In the genomic region with DNA sequence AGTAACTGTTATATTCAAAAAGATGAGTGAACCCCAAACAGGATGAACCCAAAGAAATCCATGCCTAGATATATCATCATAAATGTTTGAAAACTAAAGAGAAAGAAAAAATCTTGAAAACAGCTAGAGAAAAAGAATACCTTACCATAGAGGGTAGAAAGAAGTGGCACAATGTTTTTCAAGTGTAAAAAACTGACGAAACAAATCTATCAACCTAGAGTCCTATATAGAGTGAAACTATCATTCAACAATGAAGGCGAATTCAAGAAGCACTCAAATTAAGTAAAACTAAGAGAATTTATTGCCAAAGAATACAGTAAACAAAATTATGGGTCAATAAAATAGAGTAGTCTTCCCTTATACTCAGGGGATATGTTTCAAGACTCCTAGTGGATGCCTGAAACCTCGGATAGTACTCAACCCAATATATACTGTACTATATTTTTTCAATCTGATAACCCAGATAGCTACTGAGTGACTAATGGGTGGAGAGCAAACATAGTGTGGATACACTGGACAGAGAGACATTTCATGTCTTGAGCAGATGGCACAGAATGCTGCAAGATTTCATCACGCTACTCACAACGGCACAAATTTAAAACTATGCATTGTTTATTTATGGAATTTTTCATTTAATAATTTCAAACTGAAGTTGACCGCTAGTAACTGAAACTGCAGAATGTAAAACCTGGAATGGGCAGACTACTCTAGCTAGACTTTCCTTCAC, we compare ENCODE assay signal across 20 cellular contexts. TPM values are rescaled to one million over a fixed set of nuclear protein-coding genes. Genes with fewer than 3 reads are reported as not detected.
A peak's percentile ranks its signal among the peaks of the same experiment; 100 is the strongest.
DNase-seq lines count a peak whose midpoint lies in the region; ATAC-seq and TF ChIP-seq lines count a peak whose summit lies in the region.
"Had no signal": no experiment of that assay in that cellular context is flagged by ENCODE, and none has a peak within 500 bp of the region (broad histone marks: within the 10 kb centered on the region; RNA-seq: fewer than 3 reads in every experiment).

No MANE protein-coding gene starts in this region.

- no peak overlapping the region for H3K4me2 ChIP-seq in MM.1S (ENCODE audit: low read depth, low read length)

- TF ChIP-seq CTCF in AG04450 (IDR thresholded peaks at IDR 0.05; ENCODE audit: low read depth, low read length), result no peak
- no peak for TF ChIP-seq CTCF in fibroblast of the aortic adventitia (IDR thresholded peaks at IDR 0.05; ENCODE audit: insufficient read depth, low read length)
- no peak for TF ChIP-seq CTCF in MM.1S (IDR thresholded peaks at IDR 0.05; ENCODE audit: low read length)

- in situ Hi-C loops in ACHN (cut with HindIII; ENCODE audit: low pct_ligation_motif_present, low pct_unique_long_range_greater_than_20kb, low sequenced_read_pairs), result no loop called here

- POLR2A ChIA-PET in AG04450 (lab: Yijun Ruan, JAX), result no interaction called here

- H3K27ac ChIP-seq in AG04450 (ENCODE audit: low read depth, low read length) (no peak overlapping the region), MM.1S (ENCODE audit: low read length) (no peak overlapping the region)
- H3K27ac ChIP-seq: cardiac muscle cell, lower lobe of right lung, upper lobe of right lung, WERI-Rb-1 had no signal

- no peaks in the 10 kb centered on the region for H3K9me3 ChIP-seq in AG04450 (ENCODE audit: control insufficient read depth, insufficient read depth, low read length)
- H3K9me3 ChIP-seq in MM.1S (replicated peaks; ENCODE audit: insufficient read depth, low read length), result no peaks in the 10 kb centered on the region
- H3K9me3 ChIP-seq: HAP-1, lower lobe of right lung, upper lobe of right lung had no signal

- ATAC-seq in HG03139 (IDR thresholded peaks at IDR 0.05; ENCODE audit: unreplicated experiment) (no peak), esophagus mucosa (no peak)
- ATAC-seq: lower lobe of right lung, upper lobe of right lung had no signal

- no peak overlapping the region for H3K9ac ChIP-seq in MM.1S (ENCODE audit: low read length)

- H3F3A ChIP-seq in MM.1S (ENCODE audit: insufficient read depth, low read length), result no peaks in the 10 kb centered on the region

- no peaks in the 10 kb centered on the region for H3K4me1 ChIP-seq in MM.1S (ENCODE audit: low read length)
- H3K4me1 ChIP-seq: HAP-1, lower lobe of right lung, upper lobe of right lung had no signal

- no peaks in the 10 kb centered on the region for H3K36me3 ChIP-seq in MM.1S (replicated peaks; ENCODE audit: insufficient read depth, low read length)
- H3K36me3 ChIP-seq: cardiac muscle cell, HAP-1, lower lobe of right lung, upper lobe of right lung, WERI-Rb-1 had no signal

- no peaks in the 10 kb centered on the region for H3K9me2 ChIP-seq in MM.1S (replicated peaks; ENCODE audit: insufficient read depth, low read length)

- H4K20me1 ChIP-seq in MM.1S (ENCODE audit: insufficient read depth, low read length), result no peaks in the 10 kb centered on the region

- no peak overlapping the region for H2AFZ ChIP-seq in MM.1S (ENCODE audit: low read length)

- H3K4me3 ChIP-seq in AG04450 (ENCODE audit: low read depth, low read length) (no peak overlapping the region), fibroblast of the aortic adventitia (ENCODE audit: low read depth, low read length) (no peak overlapping the region), MM.1S (ENCODE audit: low read length) (no peak overlapping the region)
- H3K4me3 ChIP-seq: cardiac muscle cell, HAP-1, lower lobe of right lung, upper lobe of right lung had no signal

- H3K79me2 ChIP-seq in MM.1S (ENCODE audit: low read length), result no peaks in the 10 kb centered on the region

- H3K27me3 ChIP-seq in AG04450 (ENCODE audit: control insufficient read depth, insufficient read depth, low read length) (no peaks in the 10 kb centered on the region), MM.1S (replicated peaks; ENCODE audit: insufficient read depth, low read length) (no peaks in the 10 kb centered on the region)
- H3K27me3 ChIP-seq: cardiac muscle cell, upper lobe of right lung had no signal

- CTCF ChIA-PET in AG04450 (lab: Charles Lee), result interaction anchor here (0.6 kb wide), 1 partner anchor 60 kb away, joined by 6 read pairs; no protein-coding TSS in a partner anchor

- DNase-seq in AG04450 (ENCODE audit: low read depth, low spot score) (peak; percentile 6), HS-5 (ENCODE audit: low read depth) (peak; percentile 53), amniotic epithelial cell (ENCODE audit: low read depth) (peak; percentile 44), fibroblast of the aortic adventitia (ENCODE audit: low read depth) (peak; percentile 64), ACHN (no peak), MM.1S (no peak)
- DNase-seq: activated CD8-positive, alpha-beta memory T cell treated with anti-CD3 and anti-CD28 coated beads, Interleukin-2, amount 50 U/mL, for 48 hours; activated naive CD8-positive, alpha-beta T cell treated with anti-CD3 and anti-CD28 coated beads, Interleukin-2, amount 10 ng/mL, durations not matched to agents 7 days and 5 days; dermis blood vessel endothelial cell; hypothalamus; lower lobe of right lung; NCI-H1105 treated with DMSO at 0.1 percent for 48 hours; NCI-H446 treated with DMSO at 0.1 percent for 48 hours; NK-92 treated with Interleukin-12 subunit alpha and Interleukin-12 subunit beta, amount 100 ng/mL, for 24 hours; upper lobe of right lung; WERI-Rb-1 had no signal

RNA-seq across cellular contexts. Expression of gene TMEM106B, which starts 52.6 kb away (rescaled TPM):
- polyA plus RNA-seq in AG04450 (2011; rRNA removed), result 38.1 and 58.0 TPM in 2 replicates
- polyA minus RNA-seq in AG04450 (2011; rRNA and poly(A)+ RNA removed), result 21.7 and 43.5 TPM in 2 replicates
- total RNA-seq in fibroblast of the aortic adventitia (ENCODE audit: low replicate concordance) (50.2 and 146 TPM in 2 replicates), esophagus mucosa (19.9 TPM)

Comparison
In these comparisons a context has a peak if more than half of its experiments do, and no peak if none do; other contexts are left out.
1. DNase-seq: peak in AG04450 (single experiment), HS-5 (single experiment), amniotic epithelial cell (single experiment) and fibroblast of the aortic adventitia (single experiment); none in ACHN (single experiment) and MM.1S (single experiment).